In genomic region chr7:66083677-66084076, GRCh38 we compare ENCODE assay signal across 3 cellular contexts.
TF ChIP-seq lines count a peak whose summit lies in the region.

No MANE protein-coding gene starts in this region.

TF ChIP-seq in SK-N-SH, 30 proteins besides CTCF, POLR2A, EP300 and RAD21:
- TF ChIP-seq RFX5 (IDR thresholded peaks at IDR 0.05; ENCODE audit: low read length) (no peak), NRF1 (IDR thresholded peaks at IDR 0.05; ENCODE audit: low read depth, low read length) (no peak), FOSL2 (IDR thresholded peaks at IDR 0.05; ENCODE audit: borderline replicate concordance, low read depth) (no peak), MEF2A (IDR thresholded peaks at IDR 0.05; ENCODE audit: borderline replicate concordance, low read depth) (no peak), POLR2AphosphoS5 (IDR thresholded peaks at IDR 0.05; ENCODE audit: low read depth, low read length) (no peak), USF1 (IDR thresholded peaks at IDR 0.05; ENCODE audit: borderline replicate concordance, low read depth) (no peak), ELF1 (IDR thresholded peaks at IDR 0.05) (no peak), MXI1 (IDR thresholded peaks at IDR 0.05; ENCODE audit: low read depth, low read length) (no peak), USF2 (IDR thresholded peaks at IDR 0.05; ENCODE audit: borderline replicate concordance, low read depth, low read length) (no peak), SIN3A (IDR thresholded peaks at IDR 0.05; ENCODE audit: borderline replicate concordance, low read depth, low read length) (no peak), FOXM1 (IDR thresholded peaks at IDR 0.05; ENCODE audit: low read depth) (no peak), GATA2 (CRISPR knock-in tag; IDR thresholded peaks at IDR 0.05) (no peak), NFIC (IDR thresholded peaks at IDR 0.05; ENCODE audit: borderline replicate concordance) (no peak), CHD2 (IDR thresholded peaks at IDR 0.05; ENCODE audit: low read length, partially characterized antibody) (no peak), PBX3 (IDR thresholded peaks at IDR 0.05) (no peak), TCF12 (IDR thresholded peaks at IDR 0.05) (no peak), EZH2phosphoT487 (IDR thresholded peaks at IDR 0.05; ENCODE audit: borderline replicate concordance, low read depth) (no peak), RXRA (IDR thresholded peaks at IDR 0.05; ENCODE audit: borderline replicate concordance, low read depth) (no peak), FOXJ3 (CRISPR knock-in tag; IDR thresholded peaks at IDR 0.05) (no peak)

TF ChIP-seq in SK-N-SH treated with all-trans-retinoic acid at 6 μM for 48 hours, 23 proteins besides CTCF, POLR2A, EP300 and RAD21:
- TF ChIP-seq CSRNP3 (CRISPR knock-in tag; IDR thresholded peaks at IDR 0.05) (no peak), ESRRG (CRISPR knock-in tag; IDR thresholded peaks at IDR 0.05) (no peak)

TF ChIP-seq in H1, 55 proteins besides CTCF, POLR2A, EP300 and RAD21:
- no peak for TF ChIP-seq JUN (IDR thresholded peaks at IDR 0.05; ENCODE audit: low read depth, low read length)
- TF ChIP-seq SP2 (IDR thresholded peaks at IDR 0.05; ENCODE audit: low read length) = no peak
- TF ChIP-seq SIX5 (IDR thresholded peaks at IDR 0.05; ENCODE audit: low read depth, low read length) = no peak
- no peak for TF ChIP-seq CBX5 (IDR thresholded peaks at IDR 0.05; ENCODE audit: low read depth, low read length)
- no peak for TF ChIP-seq EZH2 (IDR thresholded peaks at IDR 0.05; ENCODE audit: low read depth, low read length, severe bottlenecking)
- TF ChIP-seq SIN3A (conservative IDR thresholded peaks at IDR 0.05 in 1 of 2, IDR thresholded peaks at IDR 0.05 in 1 of 2; ENCODE audit: low read depth in 1 of 2, low read length in 2 of 2) = no peak
- no peak for TF ChIP-seq CHD2 (IDR thresholded peaks at IDR 0.05; ENCODE audit: low read length)
- TF ChIP-seq TEAD4 (IDR thresholded peaks at IDR 0.05; ENCODE audit: low read depth, low read length) = no peak
- no peak for TF ChIP-seq BRCA1 (IDR thresholded peaks at IDR 0.05; ENCODE audit: low read depth, low read length)
- no peak for TF ChIP-seq SRF (IDR thresholded peaks at IDR 0.05; ENCODE audit: low read depth, low read length)
- TF ChIP-seq BACH1 (IDR thresholded peaks at IDR 0.05; ENCODE audit: low read length) = no peak
- no peak for TF ChIP-seq MAFK (IDR thresholded peaks at IDR 0.05; ENCODE audit: low read depth, low read length)
- TF ChIP-seq SP1 (IDR thresholded peaks at IDR 0.05; ENCODE audit: low read depth, low read length) = no peak
- no peak for TF ChIP-seq RBBP5 (IDR thresholded peaks at IDR 0.05; ENCODE audit: borderline replicate concordance, low read depth, low read length)
- TF ChIP-seq ZNF274 (IDR thresholded peaks at IDR 0.05; ENCODE audit: borderline replicate concordance, extremely low read depth, low read length) = no peak
- no peak for TF ChIP-seq JUND (IDR thresholded peaks at IDR 0.05; ENCODE audit: low read length)
- no peak for TF ChIP-seq ASH2L (IDR thresholded peaks at IDR 0.05; ENCODE audit: low read length)
- TF ChIP-seq ATF2 (IDR thresholded peaks at IDR 0.05; ENCODE audit: low read length) = no peak
TF ChIP-seq in H1: peak in this region for 0.
